Comparison of ENCODE assay signal across 22 cellular contexts in genomic region chr20:2264118-2264517, GRCh38. TPM values are rescaled to one million over a fixed set of nuclear protein-coding genes. Genes with fewer than 3 reads are reported as not detected.
"Had no signal": no experiment of that assay in that cellular context is flagged by ENCODE, and none has a peak within 500 bp of the region (broad histone marks: within the 10 kb centered on the region; RNA-seq: fewer than 3 reads in every experiment).

No MANE protein-coding gene starts in this region.

- H3K27ac ChIP-seq: esophagus muscularis mucosa, heart right ventricle, lower lobe of right lung, psoas muscle, sigmoid colon, suprapubic skin had no signal

- H3K4me1 ChIP-seq: esophagus muscularis mucosa, heart right ventricle, lower lobe of right lung, psoas muscle, sigmoid colon had no signal

- H3K36me3 Mint-ChIP-seq: activated CD8-positive, alpha-beta memory T cell treated with anti-CD3 and anti-CD28 coated beads, Interleukin-2, amount 10 ng/mL, durations not matched to agents 7 days and 5 days; activated naive CD4-positive, alpha-beta T cell treated with anti-CD3 and anti-CD28 coated beads, Interleukin-2, amount 50 U/mL, for 72 hours; brain; naive thymus-derived CD4-positive, alpha-beta T cell; type B pancreatic cell had no signal

- H3K4me3 ChIP-seq: esophagus muscularis mucosa, heart right ventricle, lower lobe of right lung, psoas muscle, sigmoid colon, suprapubic skin had no signal

- H3K4me1 Mint-ChIP-seq: activated CD8-positive, alpha-beta memory T cell treated with anti-CD3 and anti-CD28 coated beads, Interleukin-2, amount 10 ng/mL, durations not matched to agents 7 days and 5 days; brain; naive thymus-derived CD4-positive, alpha-beta T cell had no signal

- H3K27me3 Mint-ChIP-seq: type B pancreatic cell had no signal

- H3K36me3 ChIP-seq: esophagus muscularis mucosa, heart right ventricle, lower lobe of right lung, sigmoid colon, suprapubic skin had no signal

- H3K27me3 ChIP-seq: sigmoid colon had no signal

- H3K4me3 Mint-ChIP-seq: activated CD8-positive, alpha-beta memory T cell treated with anti-CD3 and anti-CD28 coated beads, Interleukin-2, amount 10 ng/mL, durations not matched to agents 7 days and 5 days; activated T-cell treated with anti-CD3 and anti-CD28 coated beads, Interleukin-2, amount 50 U/mL, for 24 hours; brain; naive thymus-derived CD4-positive, alpha-beta T cell; type B pancreatic cell had no signal

- ATAC-seq: activated CD8-positive, alpha-beta memory T cell treated with anti-CD3 and anti-CD28 coated beads, Interleukin-2, amount 10 ng/mL, durations not matched to agents 7 days and 5 days; activated naive CD4-positive, alpha-beta T cell treated with anti-CD3 and anti-CD28 coated beads, Interleukin-2, amount 50 U/mL, for 72 hours; heart right ventricle; lower lobe of right lung; naive thymus-derived CD4-positive, alpha-beta T cell; psoas muscle had no signal

- H3K9me3 ChIP-seq: lower lobe of right lung, psoas muscle, sigmoid colon, suprapubic skin had no signal

- H3K27ac Mint-ChIP-seq: activated CD8-positive, alpha-beta memory T cell treated with anti-CD3 and anti-CD28 coated beads, Interleukin-2, amount 10 ng/mL, durations not matched to agents 7 days and 5 days; activated naive CD4-positive, alpha-beta T cell treated with anti-CD3 and anti-CD28 coated beads, Interleukin-2, amount 50 U/mL, for 72 hours; activated T-cell treated with anti-CD3 and anti-CD28 coated beads, Interleukin-2, amount 50 U/mL, for 24 hours; brain; naive thymus-derived CD4-positive, alpha-beta T cell; type B pancreatic cell had no signal

- DNase-seq: activated CD4-positive, alpha-beta T cell treated with anti-CD3 and anti-CD28 coated beads for 1 hour; activated CD4-positive, alpha-beta T cell treated with anti-CD3 and anti-CD28 coated beads, Interleukin-2, amount 50 U/mL, for 48 hours; activated CD8-positive, alpha-beta memory T cell treated with anti-CD3 and anti-CD28 coated beads, Interleukin-2, amount 10 ng/mL, durations not matched to agents 7 days and 5 days; amniotic stem cell; cerebellar nuclear complex; dermis blood vessel endothelial cell; foreskin fibroblast; heart right ventricle; naive thymus-derived CD4-positive, alpha-beta T cell; nucleus accumbens; psoas muscle; sigmoid colon; stimulated activated CD4-positive, alpha-beta T cell treated with anti-CD3 and anti-CD28 coated beads, Interleukin-2, amount 100 ng/mL, for 48 hours; stimulated activated naive CD4-positive, alpha-beta T cell treated with Interleukin-2 at 50 U/mL for 16 hours had no signal

- H3K9me3 Mint-ChIP-seq: activated naive CD4-positive, alpha-beta T cell treated with anti-CD3 and anti-CD28 coated beads, Interleukin-2, amount 50 U/mL, for 72 hours; activated T-cell treated with anti-CD3 and anti-CD28 coated beads, Interleukin-2, amount 50 U/mL, for 24 hours; type B pancreatic cell had no signal

RNA-seq across cellular contexts. Expression of gene TGM3, which starts 31.7 kb away (rescaled TPM):
- total RNA-seq: activated CD8-positive, alpha-beta memory T cell treated with anti-CD3 and anti-CD28 coated beads, Interleukin-2, amount 10 ng/mL, durations not matched to agents 7 days and 5 days; dermis blood vessel endothelial cell; heart right ventricle; naive thymus-derived CD4-positive, alpha-beta T cell; sigmoid colon; T-helper 2 cell treated with Interferon-gamma antibody and Interleukin-4, amounts not matched to agents 100 ng/mL and 5 ng/mL, for 36 hours had no signal
- polyA plus RNA-seq: naive thymus-derived CD4-positive, alpha-beta T cell had no signal
